ENCODE assay signal across 35 cellular contexts in genomic region chr4:86315579-86315978, GRCh38. TPM values are rescaled to one million over a fixed set of nuclear protein-coding genes. Genes with fewer than 3 reads are reported as not detected.
"Had no signal": no experiment of that assay in that cellular context is flagged by ENCODE, and none has a peak within 500 bp of the region (broad histone marks: within the 10 kb centered on the region; RNA-seq: fewer than 3 reads in every experiment).

No MANE protein-coding gene starts in this region.

- H3K27ac ChIP-seq: adrenal gland, ascending aorta, body of pancreas, brain microvascular endothelial cell, breast epithelium, cardiac muscle cell had no signal

- H3K27me3 ChIP-seq: adrenal gland, ascending aorta, body of pancreas, brain microvascular endothelial cell, breast epithelium, cardiac muscle cell had no signal

- H3K36me3 ChIP-seq: adrenal gland, ascending aorta, brain microvascular endothelial cell, breast epithelium, cardiac muscle cell had no signal

- ATAC-seq: activated naive CD4-positive, alpha-beta T cell treated with anti-CD3 and anti-CD28 coated beads, Interleukin-2, amount 50 U/mL, for 72 hours; activated naive CD8-positive, alpha-beta T cell treated with anti-CD3 and anti-CD28 coated beads, Interleukin-2, amount 50 U/mL, for 24 hours; activated T-cell treated with anti-CD3 and anti-CD28 coated beads, Interleukin-2, amount 50 U/mL, for 4 hours; activated T-cell treated with anti-CD3 and anti-CD28 coated beads, Interleukin-2, amount 50 U/mL, for 72 hours; activated T-helper 17 cell treated with anti-CD3 and anti-CD28 coated beads, Interleukin-2, amount 50 U/mL, for 72 hours; body of pancreas had no signal

- FAIRE-seq: astrocyte, bronchial epithelial cell, colon had no signal

- H3K4me1 ChIP-seq: adrenal gland, ascending aorta, body of pancreas, breast epithelium had no signal

- H3K4me3 ChIP-seq: adrenal gland, ascending aorta, body of pancreas, breast epithelium, cardiac muscle cell had no signal

- H3K9me3 ChIP-seq: adrenal gland, ascending aorta, body of pancreas, breast epithelium had no signal

- DNase-seq: activated effector memory CD4-positive, alpha-beta T cell treated with anti-CD3 and anti-CD28 coated beads, Interleukin-2, amount 50 U/mL, for 16 hours; activated effector memory CD4-positive, alpha-beta T cell treated with Interleukin-2 at 50 U/mL for 16 hours; activated gamma-delta T cell; activated gamma-delta T cell treated with Interleukin-2 at 50 U/mL for 16 hours; activated naive CD4-positive, alpha-beta T cell; activated naive CD4-positive, alpha-beta T cell treated with anti-CD3 and anti-CD28 coated beads for 36 hours; activated naive CD4-positive, alpha-beta T cell treated with anti-CD3 and anti-CD28 coated beads, Interleukin-2, amount 10 ng/mL, durations not matched to agents 7 days and 5 days; activated naive CD4-positive, alpha-beta T cell treated with anti-CD3 and anti-CD28 coated beads, Interleukin-2, amount 50 U/mL, for 16 hours; activated naive CD4-positive, alpha-beta T cell treated with Interleukin-2 at 50 U/mL for 16 hours; activated naive CD8-positive, alpha-beta T cell treated with anti-CD3 and anti-CD28 coated beads for 36 hours; activated naive CD8-positive, alpha-beta T cell treated with anti-CD3 and anti-CD28 coated beads, Interleukin-2, amount 10 ng/mL, durations not matched to agents 7 days and 5 days; activated naive CD8-positive, alpha-beta T cell treated with anti-CD3 and anti-CD28 coated beads, Interleukin-2, amount 50 U/mL, for 24 hours; activated T-cell treated with anti-CD3 and anti-CD28 coated beads, Interleukin-2, amount 50 U/mL, for 4 hours; activated T-cell treated with anti-CD3 and anti-CD28 coated beads, Interleukin-2, amount 50 U/mL, for 48 hours; activated T-cell treated with anti-CD3 and anti-CD28 coated beads, Interleukin-2, amount 50 U/mL, for 72 hours; adrenal gland; amniotic stem cell; amygdala; anterior cingulate cortex; aorta; body of pancreas; brain microvascular endothelial cell; caudate nucleus; central memory CD4-positive, alpha-beta T cell; cerebellar nuclear complex had no signal

RNA-seq across cellular contexts. Expression of gene MAPK10, which starts 44.3 kb away (rescaled TPM):
- total RNA-seq: activated naive CD4-positive, alpha-beta T cell treated with anti-CD3 and anti-CD28 coated beads for 36 hours; activated naive CD4-positive, alpha-beta T cell treated with anti-CD3 and anti-CD28 coated beads, Interleukin-2, amount 50 U/mL, for 72 hours; activated naive CD8-positive, alpha-beta T cell treated with anti-CD3 and anti-CD28 coated beads, Interleukin-2, amount 10 ng/mL, durations not matched to agents 7 days and 5 days; activated T-helper 1 cell treated with anti-CD3 and anti-CD28 coated beads, Interleukin-12 subunit alpha, Interleukin-12 subunit beta, Interleukin-2, Interleukin-4 antibody, amounts not matched to agents 30 ng/mL and 10 ng/mL and 1 ng/mL, durations not matched to agents 14 hours and 24 hours and 36 hours; activated T-helper 2 cell treated with anti-CD3 and anti-CD28 coated beads, Interferon-gamma antibody, Interleukin-2, Interleukin-4, amounts not matched to agents 10 μg/mL and 5 μg/mL and 100 μg/mL, durations not matched to agents 14 hours and 24 hours and 36 hours had no signal
